Comparison of ENCODE assay signal across 35 cellular contexts in genomic region chr11:26790738-26791137, GRCh38.
"Had no signal": no experiment of that assay in that cellular context is flagged by ENCODE, and none has a peak within 500 bp of the region (broad histone marks: within the 10 kb centered on the region; RNA-seq: fewer than 3 reads in every experiment).

No MANE protein-coding gene starts in this region.

- DNase-seq: Karpas-422, Kasumi-1, KG1, MG63, MM.1S, MV-4-11, NCI-H1048, NCI-H1092, NCI-H1092 treated with DMSO at 0.1 percent for 48 hours, NCI-H1105, NCI-H1105 treated with DMSO at 0.1 percent for 48 hours, NCI-H1417, NCI-H1417 treated with DMSO at 0.1 percent for 48 hours, NCI-H1436, NCI-H1436 treated with DMSO at 0.1 percent for 48 hours, NCI-H146, NCI-H1694, NCI-H1694 treated with DMSO at 0.1 percent for 48 hours, NCI-H187, NCI-H187 treated with DMSO at 0.1 percent for 48 hours, NCI-H1930, NCI-H2029, NCI-H2029 treated with DMSO at 0.1 percent for 48 hours, NCI-H2081, NCI-H2081 treated with DMSO at 0.1 percent for 48 hours, NCI-H2107, NCI-H2171, NCI-H2171 treated with DMSO at 0.1 percent for 48 hours, NCI-H2227 treated with DMSO at 0.1 percent for 48 hours, NCI-H226, NCI-H345, NCI-H446, NCI-H446 treated with DMSO at 0.1 percent for 48 hours, NCI-H510A had no signal

- H3K9me3 ChIP-seq: MG63 had no signal

- H3K36me3 ChIP-seq: MG63 had no signal

- H3K4me2 ChIP-seq: KMS-11 had no signal

- H3K9ac ChIP-seq: KMS-11 had no signal

- H3K27ac ChIP-seq: KMS-11 had no signal

- H3K4me3 ChIP-seq: MG63 had no signal

- H3K27me3 ChIP-seq: MG63 had no signal
